1 cellular context compared by ENCODE assay signal in genomic region chr17:73288534-73289302, GRCh38.
TF ChIP-seq lines count a peak whose summit lies in the region.

No MANE protein-coding gene starts in this region.

TF ChIP-seq in K562, 482 proteins besides CTCF, POLR2A, EP300 and RAD21 (continued from another document and continues in another):
- peak; percentile 23; the same call in 1 of the 2 replicates for TF ChIP-seq JUND (IDR thresholded peaks at IDR 0.05; ENCODE audit: borderline replicate concordance, low read depth, low read length)
- no peak; the same call in 2 of the 3 replicates for TF ChIP-seq JUND (tag; IDR thresholded peaks at IDR 0.05; ENCODE audit: borderline replicate concordance, low read depth, low read length)
- TF ChIP-seq ZBTB7A (IDR thresholded peaks at IDR 0.05; ENCODE audit: borderline replicate concordance, control insufficient read depth, low read depth, low read length) = peak; percentile 54; the same call in 1 of the 2 replicates
- peak; percentile 53; the same call in 1 of the 2 replicates for TF ChIP-seq DPF2 (IDR thresholded peaks at IDR 0.05)
- TF ChIP-seq GATAD2A (IDR thresholded peaks at IDR 0.05) = 0 out of 2 replicates have a peak, but pooled peaks have one; percentile 36
- peak; percentile 45; the same call in 1 of the 2 replicates for TF ChIP-seq SMAD4 (CRISPR knock-in tag; conservative IDR thresholded peaks at IDR 0.05)
- TF ChIP-seq GATA2 (CRISPR knock-in tag; IDR thresholded peaks at IDR 0.05) = 0 out of 2 replicates have a peak, but pooled peaks have one; percentile 21
- peak; percentile 92 to 95 for TF ChIP-seq KDM1A (IDR thresholded peaks at IDR 0.05)
- peak in 1 of 2 experiments; percentile 95; a peak in 2 of 4 replicates for TF ChIP-seq RCOR1 (IDR thresholded peaks at IDR 0.05; ENCODE audit: borderline replicate concordance in 1 of 2, low read depth in 2 of 2, low read length in 2 of 2)
- TF ChIP-seq ZBTB12 (CRISPR knock-in tag; IDR thresholded peaks at IDR 0.05) = no peak
- peak; percentile 97 for TF ChIP-seq HMBOX1 (IDR thresholded peaks at IDR 0.05)
- no peak for TF ChIP-seq THRAP3 (IDR thresholded peaks at IDR 0.05; ENCODE audit: borderline replicate concordance)
- no peak for TF ChIP-seq XRCC3 (IDR thresholded peaks at IDR 0.05)
- peak; percentile 49 for TF ChIP-seq TAL1 (IDR thresholded peaks at IDR 0.05)
- peak; percentile 13; the same call in 1 of the 2 replicates for TF ChIP-seq MYC (IDR thresholded peaks at IDR 0.05; ENCODE audit: low read depth, low read length)
- no peak for TF ChIP-seq MYC (CRISPR knock-in tag; IDR thresholded peaks at IDR 0.05; ENCODE audit: borderline replicate concordance, low read depth)
- TF ChIP-seq MLLT1 (IDR thresholded peaks at IDR 0.05) = 0 out of 4 replicates have a peak, but pooled peaks of 1 of the 2 experiments have one; percentile 19
- no peak for TF ChIP-seq RBM15 (IDR thresholded peaks at IDR 0.05; ENCODE audit: insufficient read depth, low read length)
- 0 out of 4 replicates have a peak, but pooled peaks of 1 of the 2 experiments have one; percentile 14 for TF ChIP-seq MNT (conservative IDR thresholded peaks at IDR 0.05)
- TF ChIP-seq SRSF9 (IDR thresholded peaks at IDR 0.05; ENCODE audit: borderline replicate concordance, low read depth, low read length) = no peak
- peak in 1 of 2 experiments; percentile 58; a peak in 1 of 4 replicates for TF ChIP-seq HDAC1 (IDR thresholded peaks at IDR 0.05)
- peak; percentile 59 for TF ChIP-seq PRDM10 (IDR thresholded peaks at IDR 0.05; ENCODE audit: partially characterized antibody)
- TF ChIP-seq NR2C2 (CRISPR knock-in tag; IDR thresholded peaks at IDR 0.05) = peak; percentile 80
- TF ChIP-seq NR2C2 (tag; IDR thresholded peaks at IDR 0.05) = peak; percentile 91
- peak; percentile 23 for TF ChIP-seq TAF1 (IDR thresholded peaks at IDR 0.05; ENCODE audit: control insufficient read depth, extremely low read depth, insufficient read depth, low read length, severe bottlenecking)
- peak; percentile 68; the same call in 1 of the 2 replicates for TF ChIP-seq POLR2AphosphoS5 (IDR thresholded peaks at IDR 0.05; ENCODE audit: control insufficient read depth, insufficient read depth, low read depth, low read length)
- peak; percentile 91 for TF ChIP-seq CBFA2T3 (IDR thresholded peaks at IDR 0.05)
- peak; percentile 59; the same call in 1 of the 2 replicates for TF ChIP-seq CREB1 (IDR thresholded peaks at IDR 0.05)
- TF ChIP-seq CREB1 (CRISPR knock-in tag; IDR thresholded peaks at IDR 0.05) = no peak
- peak; percentile 29; the same call in 1 of the 2 replicates for TF ChIP-seq SMARCE1 (IDR thresholded peaks at IDR 0.05)
- TF ChIP-seq HES1 (IDR thresholded peaks at IDR 0.05; ENCODE audit: low read depth) = peak; percentile 56; the same call in 1 of the 2 replicates
- TF ChIP-seq NFE2 (IDR thresholded peaks at IDR 0.05; ENCODE audit: low read depth) = 0 out of 2 replicates have a peak, but pooled peaks have one; percentile 12
- peak; percentile 89 for TF ChIP-seq SOX6 (IDR thresholded peaks at IDR 0.05)
- TF ChIP-seq MAX (CRISPR knock-in tag; IDR thresholded peaks at IDR 0.05) = peak; percentile 67
- TF ChIP-seq VEZF1 (CRISPR knock-in tag; IDR thresholded peaks at IDR 0.05) = peak; percentile 76
- 0 out of 2 replicates have a peak, but pooled peaks have one; percentile 7 for TF ChIP-seq THRB (CRISPR knock-in tag; conservative IDR thresholded peaks at IDR 0.05)
- no peak for TF ChIP-seq DDX20 (tag; IDR thresholded peaks at IDR 0.05; ENCODE audit: low read depth)
- TF ChIP-seq TSC22D4 (tag; IDR thresholded peaks at IDR 0.05) = no peak
- TF ChIP-seq SMARCA5 (IDR thresholded peaks at IDR 0.05) = 0 out of 2 replicates have a peak, but pooled peaks have one; percentile 33
- peak; percentile 71 for TF ChIP-seq ARID1B (IDR thresholded peaks at IDR 0.05)
- TF ChIP-seq MAFK (IDR thresholded peaks at IDR 0.05; ENCODE audit: low read length) = no peak
- no peak for TF ChIP-seq EWSR1 (IDR thresholded peaks at IDR 0.05; ENCODE audit: borderline replicate concordance, low read depth, partially characterized antibody)
- TF ChIP-seq NCOR1 (IDR thresholded peaks at IDR 0.05) = peak; percentile 84
- peak; percentile 17; the same call in 1 of the 2 replicates for TF ChIP-seq TFAP4 (CRISPR knock-in tag; IDR thresholded peaks at IDR 0.05; ENCODE audit: borderline replicate concordance)
- peak; percentile 55; the same call in 1 of the 2 replicates for TF ChIP-seq ARID3A (IDR thresholded peaks at IDR 0.05; ENCODE audit: borderline replicate concordance, low read depth, low read length)
- no peak for TF ChIP-seq ATF1 (CRISPR knock-in tag; IDR thresholded peaks at IDR 0.05)
- TF ChIP-seq ATF1 (tag; IDR thresholded peaks at IDR 0.05) = peak; percentile 58
- TF ChIP-seq TEAD4 (IDR thresholded peaks at IDR 0.05; ENCODE audit: low read length) = peak; percentile 77
- no peak for TF ChIP-seq TEAD4 (CRISPR knock-in tag; IDR thresholded peaks at IDR 0.05; ENCODE audit: borderline replicate concordance)
